Comparison of ENCODE assay signal across 13 cellular contexts in genomic region chr3:37221407-37221806, GRCh38. TPM values are rescaled to one million over a fixed set of nuclear protein-coding genes. Genes with fewer than 3 reads are reported as not detected.
DNase-seq lines count a peak whose midpoint lies in the region; ATAC-seq and TF ChIP-seq lines count a peak whose summit lies in the region.
"Had no signal": no experiment of that assay in that cellular context is flagged by ENCODE, and none has a peak within 500 bp of the region (broad histone marks: within the 10 kb centered on the region; RNA-seq: fewer than 3 reads in every experiment).

No MANE protein-coding gene starts in this region.

- H3K27ac Mint-ChIP-seq in endodermal cell (no peak overlapping the region), osteocyte (ENCODE audit: unreplicated experiment) (no peak overlapping the region)

- H3K27me3 ChIP-seq in endodermal cell (ENCODE audit: control insufficient read depth, insufficient read depth, low read length, poor library complexity, severe bottlenecking) (no peaks in the 10 kb centered on the region), osteoblast (ENCODE audit: insufficient read depth, low read length) (peaks cover 19% of the 10 kb centered on the region), tibial artery (peaks cover 0 to 4% of the 10 kb centered on the region in 2 donors)

- H3K27me3 Mint-ChIP-seq in endodermal cell (ENCODE audit: insufficient read depth) (no peaks in the 10 kb centered on the region), osteocyte (ENCODE audit: unreplicated experiment) (peaks cover 12% of the 10 kb centered on the region)

- no peaks in the 10 kb centered on the region for H3K4me1 ChIP-seq in endodermal cell (ENCODE audit: control insufficient read depth, insufficient read depth, low read length)
- peaks cover 10% of the 10 kb centered on the region for H3K4me1 ChIP-seq in osteoblast (ENCODE audit: insufficient read depth, low read length)
- H3K4me1 ChIP-seq in tibial artery, result no peaks in the 10 kb centered on the region

- no peaks in the 10 kb centered on the region for H3K36me3 ChIP-seq in endodermal cell (ENCODE audit: control insufficient read depth, insufficient read depth, low read length)
- no peaks in the 10 kb centered on the region for H3K36me3 ChIP-seq in osteoblast (ENCODE audit: insufficient read depth, low read length)
- H3K36me3 ChIP-seq in tibial artery, result no peaks in the 10 kb centered on the region

- WGBS in endodermal cell (ENCODE audit: insufficient coverage in 1 of 2, insufficient read length in 1 of 2), 2 experiments, result 29 to 58% methylated on average over 1 of the region's 1 CpG

- no peaks in the 10 kb centered on the region for H3K9me3 ChIP-seq in endodermal cell (ENCODE audit: control insufficient read depth, low read length)
- H3K9me3 ChIP-seq in osteoblast (ENCODE audit: low read depth, low read length), result no peaks in the 10 kb centered on the region
- no peaks in the 10 kb centered on the region for H3K9me3 ChIP-seq in tibial artery

- H3K4me3 ChIP-seq in endodermal cell (ENCODE audit: low read length), result no peak overlapping the region
- no peak overlapping the region for H3K4me3 ChIP-seq in osteoblast (ENCODE audit: insufficient read depth, low read length)
- H3K4me3 ChIP-seq in tibial artery, result no peak overlapping the region

- no peak overlapping the region for H3K4me2 ChIP-seq in osteoblast (ENCODE audit: insufficient read depth, low read length)

- no peak overlapping the region for H2AFZ ChIP-seq in osteoblast (ENCODE audit: low read length)

- peak; percentile 65 for ATAC-seq in GM19463 (IDR thresholded peaks at IDR 0.05; ENCODE audit: unreplicated experiment)
- ATAC-seq: left ventricle myocardium superior had no signal

- no peak overlapping the region for H3K4me3 Mint-ChIP-seq in endodermal cell
- no peak overlapping the region for H3K4me3 Mint-ChIP-seq in osteocyte (ENCODE audit: unreplicated experiment)

- H3K36me3 Mint-ChIP-seq in endodermal cell (ENCODE audit: low read depth) (no peaks in the 10 kb centered on the region), osteocyte (ENCODE audit: unreplicated experiment) (no peaks in the 10 kb centered on the region)

- intact Hi-C loops in tibial artery (cut with DNase I; ENCODE audit: low total_unique reads), result no loop called here

- no peaks in the 10 kb centered on the region for H4K20me1 ChIP-seq in osteoblast (ENCODE audit: insufficient read depth, low read length)

- no peaks in the 10 kb centered on the region for H3K4me1 Mint-ChIP-seq in endodermal cell
- peaks cover 6% of the 10 kb centered on the region for H3K4me1 Mint-ChIP-seq in osteocyte (ENCODE audit: unreplicated experiment)

- H3K9me3 Mint-ChIP-seq in endodermal cell (no peaks in the 10 kb centered on the region), osteocyte (ENCODE audit: unreplicated experiment) (no peaks in the 10 kb centered on the region)

- no peaks in the 10 kb centered on the region for H3K79me2 ChIP-seq in osteoblast (ENCODE audit: insufficient read depth, low read length)

- H3K27ac ChIP-seq in endodermal cell (ENCODE audit: low read depth, low read length) (no peak overlapping the region), osteoblast (ENCODE audit: low read depth, low read length) (no peak overlapping the region), tibial artery (no peak overlapping the region)

- no peak for TF ChIP-seq CTCF in endodermal cell (conservative IDR thresholded peaks at IDR 0.05)
- TF ChIP-seq CTCF in osteoblast (IDR thresholded peaks at IDR 0.05; ENCODE audit: extremely low read depth, low read depth, low read length), result no peak
- no peak for TF ChIP-seq CTCF in osteocyte (IDR thresholded peaks at IDR 0.05)
- no peak for TF ChIP-seq CTCF in tibial artery (IDR thresholded peaks at IDR 0.05)

- DNase-seq in NCI-H226 (peak; percentile 87), endodermal cell (peak; percentile 56), osteoblast (ENCODE audit: insufficient read length, low spot score, missing footprints) (peak; percentile 77), osteocyte (ENCODE audit: extremely low spot score, unreplicated experiment) (no peak), SHP77 treated with DMSO at 0.1 percent for 48 hours (lab: John Stamatoyannopoulos, UW) (no peak), tibial artery (no peak)
- DNase-seq: activated effector memory CD4-positive, alpha-beta T cell treated with Interleukin-2 at 50 U/mL for 16 hours; effector memory CD4-positive, alpha-beta T cell; Karpas-422; left ventricle myocardium superior; NCI-H526; retina had no signal

- no peak overlapping the region for H3K9ac ChIP-seq in endodermal cell (ENCODE audit: extremely low read depth, low read length, poor library complexity, severe bottlenecking)

RNA-seq across cellular contexts. Expression of gene GOLGA4, which starts 21.7 kb away (rescaled TPM):
- 10 to 100 TPM; 57.0 to 79.6 TPM for total RNA-seq in endodermal cell
- polyA plus RNA-seq in endodermal cell (2013, experiment 1 of 2), result 43.6 TPM
- 47.7 TPM for polyA plus RNA-seq in endodermal cell (2013, experiment 2 of 2)
- 68.4 and 81.9 TPM in 2 replicates for total RNA-seq in osteoblast
- total RNA-seq in osteocyte, result 55.9 and 62.8 TPM in 2 replicates

RNA-seq across cellular contexts. Expression of gene LRRFIP2, which starts 47.0 kb away (rescaled TPM):
- total RNA-seq in endodermal cell, result 10 to 100 TPM; 32.6 to 34.6 TPM
- polyA plus RNA-seq in endodermal cell (2013, experiment 1 of 2), result 31.6 TPM
- 26.5 TPM for polyA plus RNA-seq in endodermal cell (2013, experiment 2 of 2)
- total RNA-seq in osteoblast, result 45.1 and 71.3 TPM in 2 replicates
- 43.2 and 49.1 TPM in 2 replicates for total RNA-seq in osteocyte

Comparison
In these comparisons a context has a peak if more than half of its experiments do, and no peak if none do; other contexts are left out.
1. DNase-seq: peak in NCI-H226 (single experiment), endodermal cell (single experiment) and osteoblast (single experiment); none in osteocyte (single experiment), SHP77 treated with DMSO at 0.1 percent for 48 hours (single experiment) and tibial artery (0 of 2).